Comparison of ENCODE assay signal across 1 cellular context in genomic region chr7:130486114-130486962, GRCh38.
TF ChIP-seq lines count a peak whose summit lies in the region.

No MANE protein-coding gene starts in this region.

TF ChIP-seq in HepG2, 621 proteins besides CTCF, POLR2A, EP300 and RAD21 (continued from another document and continues in another):
- TF ChIP-seq GRHL1 (CRISPR knock-in tag; conservative IDR thresholded peaks at IDR 0.05) = no peak
- TF ChIP-seq NRL (CRISPR knock-in tag; IDR thresholded peaks at IDR 0.05; ENCODE audit: borderline replicate concordance) = peak; percentile 54
- TF ChIP-seq ZNF746 (CRISPR knock-in tag; IDR thresholded peaks at IDR 0.05) = no peak; the same call in 1 of the 2 replicates
- TF ChIP-seq ELF3 (CRISPR knock-in tag; IDR thresholded peaks at IDR 0.05) = peak; percentile 42; the same call in 1 of the 2 replicates
- peak; percentile 58; the same call in 1 of the 2 replicates for TF ChIP-seq MXD4 (CRISPR knock-in tag; IDR thresholded peaks at IDR 0.05)
- peak; percentile 92; the same call in 1 of the 2 replicates for TF ChIP-seq TFDP1 (CRISPR knock-in tag; IDR thresholded peaks at IDR 0.05; ENCODE audit: borderline replicate concordance)
- no peak for TF ChIP-seq ZC3H4 (CRISPR knock-in tag; IDR thresholded peaks at IDR 0.05; ENCODE audit: borderline replicate concordance)
- TF ChIP-seq MAF1 (CRISPR knock-in tag; IDR thresholded peaks at IDR 0.05; ENCODE audit: borderline replicate concordance) = no peak
- TF ChIP-seq ZFP41 (CRISPR knock-in tag; IDR thresholded peaks at IDR 0.05; ENCODE audit: borderline replicate concordance) = peak; percentile 85; the same call in 1 of the 2 replicates
- peak; percentile 84; the same call in 1 of the 2 replicates for TF ChIP-seq PRMT3 (CRISPR knock-in tag; IDR thresholded peaks at IDR 0.05; ENCODE audit: borderline replicate concordance, low read depth)
- no peak for TF ChIP-seq ZNF326 (CRISPR knock-in tag; IDR thresholded peaks at IDR 0.05; ENCODE audit: borderline replicate concordance)
- TF ChIP-seq AKAP8 (CRISPR knock-in tag; IDR thresholded peaks at IDR 0.05) = no peak
- 0 out of 2 replicates have a peak, but pooled peaks have one; percentile 20 for TF ChIP-seq PAX8 (CRISPR knock-in tag; IDR thresholded peaks at IDR 0.05; ENCODE audit: borderline replicate concordance)
- no peak for TF ChIP-seq SOX13 (IDR thresholded peaks at IDR 0.05)
- peak in 1 of 2 experiments; percentile 39; a peak in 2 of 4 replicates for TF ChIP-seq SOX13 (CRISPR knock-in tag; conservative IDR thresholded peaks at IDR 0.05 in 1 of 2, IDR thresholded peaks at IDR 0.05 in 1 of 2)
- TF ChIP-seq BRCA1 (CRISPR knock-in tag; IDR thresholded peaks at IDR 0.05) = no peak
- no peak for TF ChIP-seq AKNA (CRISPR knock-in tag; IDR thresholded peaks at IDR 0.05; ENCODE audit: borderline replicate concordance)
- 0 out of 2 replicates have a peak, but pooled peaks have one; percentile 20 for TF ChIP-seq SATB2 (CRISPR knock-in tag; IDR thresholded peaks at IDR 0.05)
- 0 out of 2 replicates have a peak, but pooled peaks have one; percentile 34 for TF ChIP-seq MIER2 (CRISPR knock-in tag; IDR thresholded peaks at IDR 0.05)
- peak; percentile 47 for TF ChIP-seq CBX1 (IDR thresholded peaks at IDR 0.05; ENCODE audit: low read depth)
- peak; percentile 69 for TF ChIP-seq RXRB (CRISPR knock-in tag; IDR thresholded peaks at IDR 0.05; ENCODE audit: borderline replicate concordance)
- no peak for TF ChIP-seq ZNF282 (IDR thresholded peaks at IDR 0.05; ENCODE audit: partially characterized antibody)
- TF ChIP-seq BCLAF1 (IDR thresholded peaks at IDR 0.05) = no peak
- TF ChIP-seq ZNF766 (CRISPR knock-in tag; IDR thresholded peaks at IDR 0.05; ENCODE audit: borderline replicate concordance) = peak; percentile 52; the same call in 1 of the 2 replicates
- TF ChIP-seq HOXA9 (CRISPR knock-in tag; IDR thresholded peaks at IDR 0.05; ENCODE audit: borderline replicate concordance) = 0 out of 2 replicates have a peak, but pooled peaks have one; percentile 58
- no peak for TF ChIP-seq ZNF660 (CRISPR knock-in tag; IDR thresholded peaks at IDR 0.05; ENCODE audit: borderline replicate concordance, low read depth)
- TF ChIP-seq FOSL1 (CRISPR knock-in tag; IDR thresholded peaks at IDR 0.05; ENCODE audit: borderline replicate concordance) = no peak
- TF ChIP-seq DR1 (CRISPR knock-in tag; IDR thresholded peaks at IDR 0.05) = 0 out of 2 replicates have a peak, but pooled peaks have one; percentile 45
- TF ChIP-seq SMARCE1 (IDR thresholded peaks at IDR 0.05; ENCODE audit: borderline replicate concordance) = no peak
- TF ChIP-seq ZNF275 (CRISPR knock-in tag; IDR thresholded peaks at IDR 0.05; ENCODE audit: borderline replicate concordance) = no peak; the same call in 1 of the 2 replicates
- TF ChIP-seq MXI1 (IDR thresholded peaks at IDR 0.05; ENCODE audit: borderline replicate concordance, low read depth, low read length) = peak; percentile 56; the same call in 1 of the 3 replicates
- peak; percentile 78; the same call in 1 of the 2 replicates for TF ChIP-seq YEATS2 (CRISPR knock-in tag; IDR thresholded peaks at IDR 0.05; ENCODE audit: borderline replicate concordance)
- TF ChIP-seq ATF3 (CRISPR knock-in tag; IDR thresholded peaks at IDR 0.05) = no peak
- peak; percentile 73; the same call in 1 of the 2 replicates for TF ChIP-seq ZBTB43 (CRISPR knock-in tag; conservative IDR thresholded peaks at IDR 0.05)
- peak; percentile 90 for TF ChIP-seq ELF1 (CRISPR knock-in tag; IDR thresholded peaks at IDR 0.05)
- TF ChIP-seq TFE3 (CRISPR knock-in tag; IDR thresholded peaks at IDR 0.05) = peak; percentile 60
- TF ChIP-seq ZNF382 (CRISPR knock-in tag; IDR thresholded peaks at IDR 0.05; ENCODE audit: borderline replicate concordance) = no peak
- no peak for TF ChIP-seq PRPF4 (IDR thresholded peaks at IDR 0.05; ENCODE audit: low read depth, low read length, poor library complexity, severe bottlenecking)
- peak; percentile 80 for TF ChIP-seq ZNF781 (CRISPR knock-in tag; IDR thresholded peaks at IDR 0.05; ENCODE audit: borderline replicate concordance, not compliant biosample characterization)
- TF ChIP-seq TIGD3 (CRISPR knock-in tag; IDR thresholded peaks at IDR 0.05; ENCODE audit: borderline replicate concordance) = no peak
- no peak for TF ChIP-seq ZNF713 (CRISPR knock-in tag; IDR thresholded peaks at IDR 0.05)
- peak; percentile 66 for TF ChIP-seq PATZ1 (CRISPR knock-in tag; IDR thresholded peaks at IDR 0.05)
